Comparison of ENCODE assay signal across 8 cellular contexts in genomic region chr20:34129518-34130162, GRCh38. TPM values are rescaled to one million over a fixed set of nuclear protein-coding genes. Genes with fewer than 3 reads are reported as not detected.
DNase-seq lines count a peak whose midpoint lies in the region; ATAC-seq, FAIRE-seq and TF ChIP-seq lines count a peak whose summit lies in the region.

No MANE protein-coding gene starts in this region.

- TF ChIP-seq POLR2A in HepG2 (IDR thresholded peaks at IDR 0.05; ENCODE audit: insufficient read depth in 1 of 2, low read depth in 2 of 2, low read length in 2 of 2), result no peak

- 3% methylated on average over 10 of the region's 10 CpGs for WGBS in HepG2 (ENCODE audit: low lambda C conversion rate)

- CTCF ChIA-PET in CD4-positive, alpha-beta T cell (lab: Charles Lee), result interaction anchor here (0.5 to 1.5 kb wide), 18 partner anchors 8 to 746 kb away, joined by 3 to 13 read pairs (median 4); partner anchors contain the start of gene EIF2S2
- CTCF ChIA-PET in HepG2 (lab: Yijun Ruan, JAX; ENCODE audit: low intra/inter-chr PET ratio, low total read pairs), result interaction anchor here (0.7 to 2.7 kb wide), 10 partner anchors 14 to 463 kb away, joined by 3 to 12 read pairs (median 4); no protein-coding TSS in a partner anchor

- FAIRE-seq in HepG2 (lab: Jason Lieb, UNC), result peak; percentile 66

- TF ChIP-seq RAD21 in HepG2 (CRISPR knock-in tag; IDR thresholded peaks at IDR 0.05), result peak; percentile 96

- H3K4me2 ChIP-seq in HepG2 (ENCODE audit: low read depth, low read length), result peak overlapping the region; percentile 84

- POLR2A ChIA-PET in CD4-positive, alpha-beta T cell (lab: Charles Lee), result interaction anchor here (0.8 to 1.7 kb wide), 3 partner anchors 14 to 215 kb away, joined by 4 to 10 read pairs (median 4); partner anchors contain the start of gene EIF2S2
- POLR2A ChIA-PET in HepG2 (lab: Yijun Ruan, JAX), result interaction anchor here (1.0 to 1.2 kb wide), 2 partner anchors 17 to 22 kb away, joined by 3 to 5 read pairs; no protein-coding TSS in a partner anchor

- H4K20me1 ChIP-seq in HepG2 (ENCODE audit: insufficient read depth, low read length), result no peaks in the 10 kb centered on the region

- no peak overlapping the region for H3K27ac Mint-ChIP-seq in CD4-positive, alpha-beta T cell

- H3K4me3 ChIP-seq in coronary artery, result peak overlapping the region; percentile 23
- peak overlapping the region in 1 of 3 experiments; percentile 36; a peak in 2 of 6 replicates for H3K4me3 ChIP-seq in HepG2 (replicated peaks in 1 of 3; ENCODE audit: insufficient read depth in 1 of 3, low read depth in 2 of 3, low read length in 3 of 3)

- TF ChIP-seq CTCF in CD4-positive, alpha-beta T cell (IDR thresholded peaks at IDR 0.05), result peak; percentile 93
- TF ChIP-seq CTCF in coronary artery (IDR thresholded peaks at IDR 0.05) (peak; percentile 69), HepG2 (CRISPR knock-in tag; IDR thresholded peaks at IDR 0.05) (peak; percentile 98)

- peak; percentile 96 for ATAC-seq in CD4-positive, alpha-beta T cell (ENCODE audit: poor library complexity)
- ATAC-seq in HG03280 (IDR thresholded peaks at IDR 0.05; ENCODE audit: unreplicated experiment) (peak; percentile 52), HepG2 (peak; percentile 94), HG02938 (IDR thresholded peaks at IDR 0.05; ENCODE audit: unreplicated experiment) (no peak)

- no peaks in the 10 kb centered on the region for H3K27me3 ChIP-seq in CD4-positive, alpha-beta T cell (ENCODE audit: control insufficient read depth, insufficient read depth, low read length)
- no peaks in the 10 kb centered on the region for H3K27me3 ChIP-seq in HepG2 (ENCODE audit: control insufficient read depth in 1 of 2, insufficient read depth in 2 of 2, low read length in 2 of 2)

- intact Hi-C loops in CD4-positive, alpha-beta T cell (cut with DNase I, micrococcal nuclease), result loop anchor here (1.0 to 5.0 kb wide), 10 partner anchors 17 to 672 kb away; partner anchors contain the start of gene EIF2S2 (in 1 of the 2)
- intact Hi-C loops in HepG2 (cut with micrococcal nuclease; ENCODE audit: unreplicated experiment), result loop anchor here (1.0 to 2.0 kb wide), 5 partner anchors 60 to 337 kb away; no protein-coding TSS in a partner anchor

- H3K79me2 ChIP-seq in HepG2 (ENCODE audit: insufficient read depth, low read length), result no peaks in the 10 kb centered on the region

- TF ChIP-seq EP300 in HepG2 (IDR thresholded peaks at IDR 0.05; ENCODE audit: low read depth in 2 of 2, low read length in 2 of 2) (no peak), HepG2 (CRISPR knock-in tag; IDR thresholded peaks at IDR 0.05; ENCODE audit: borderline replicate concordance) (no peak)

- H3K36me3 Mint-ChIP-seq in CD4-positive, alpha-beta T cell (ENCODE audit: low read depth), result no peaks in the 10 kb centered on the region

- no peak overlapping the region for H2AFZ ChIP-seq in HepG2 (ENCODE audit: low read length)

- in situ Hi-C loops in HepG2 (cut with HindIII; ENCODE audit: extremely low pct_ligation_motif_present, low pct_unique_long_range_greater_than_20kb), result no loop called here

- no peaks in the 10 kb centered on the region for H3K9me3 ChIP-seq in CD4-positive, alpha-beta T cell (ENCODE audit: control insufficient read depth, low read length)
- 0 out of 2 replicates have a peak, but pooled peaks cover 8% of the 10 kb centered on the region for H3K9me3 ChIP-seq in HepG2 (ENCODE audit: low read length)

- peaks cover 58% of the 10 kb centered on the region for H3K4me1 ChIP-seq in HepG2 (ENCODE audit: insufficient read depth, low read length)

- BruUV-seq in HepG2 (replicated peaks; lab: Mats Ljungman, UMichigan), result no TSS peak

- no peak overlapping the region for H3K4me3 Mint-ChIP-seq in CD4-positive, alpha-beta T cell

- H3K9ac ChIP-seq in HepG2 (ENCODE audit: insufficient read depth, low read depth, low read length), result 0 out of 2 replicates have a peak overlapping the region, but pooled peaks have one; percentile 2

- no peaks in the 10 kb centered on the region for H3K4me1 Mint-ChIP-seq in CD4-positive, alpha-beta T cell (ENCODE audit: low read depth)

- peak; percentile 8 to 51 (median 36) for DNase-seq in CD4-positive, alpha-beta T cell
- DNase-seq in NCI-H526 (lab: John Stamatoyannopoulos, UW), result peak; percentile 77 to 89
- peak; percentile 10 to 46 for DNase-seq in activated CD4-positive, alpha-beta T cell treated with anti-CD3 and anti-CD28 coated beads for 24 hours (ENCODE audit: low read depth in 2 of 2)
- no peak for DNase-seq in coronary artery (ENCODE audit: low spot score)
- DNase-seq in HepG2 (ENCODE audit: low spot score), result peak; percentile 89
- DNase-seq in stimulated activated CD4-positive, alpha-beta T cell treated with anti-CD3 and anti-CD28 coated beads, TNF-alpha, amount 100 ng/mL, for 48 hours (ENCODE audit: low read depth in 3 of 3), result peak in 2 of 3 donors; percentile 32 to 38

- H3K36me3 ChIP-seq in HepG2 (replicated peaks in 1 of 2; ENCODE audit: control insufficient read depth in 1 of 2, insufficient read depth in 2 of 2, low read length in 2 of 2), result no peaks in the 10 kb centered on the region

- H3K27me3 Mint-ChIP-seq in CD4-positive, alpha-beta T cell, result peaks cover 12% of the 10 kb centered on the region

- H3K9me3 Mint-ChIP-seq in CD4-positive, alpha-beta T cell, result no peaks in the 10 kb centered on the region

- H3K27ac ChIP-seq in CD4-positive, alpha-beta T cell (ENCODE audit: low read depth, low read length), result no peak overlapping the region
- H3K27ac ChIP-seq in coronary artery (no peak overlapping the region), HepG2 (ENCODE audit: extremely low read length, insufficient read depth, low read length) (no peak overlapping the region)

TF ChIP-seq in HepG2, 621 proteins besides CTCF, POLR2A, EP300 and RAD21 (continues in another document):
- TF ChIP-seq ZNF878 (CRISPR knock-in tag; IDR thresholded peaks at IDR 0.05) (no peak), REPIN1 (CRISPR knock-in tag; IDR thresholded peaks at IDR 0.05; ENCODE audit: borderline replicate concordance, low read depth) (peak; percentile 57; the same call in 1 of the 2 replicates), MIXL1 (CRISPR knock-in tag; IDR thresholded peaks at IDR 0.05) (peak; percentile 82; the same call in 1 of the 2 replicates), ARNTL (CRISPR knock-in tag; IDR thresholded peaks at IDR 0.05) (0 out of 2 replicates have a peak, but pooled peaks have one; percentile 21), TIGD3 (CRISPR knock-in tag; IDR thresholded peaks at IDR 0.05; ENCODE audit: borderline replicate concordance) (0 out of 2 replicates have a peak, but pooled peaks have one; percentile 72), YEATS2 (CRISPR knock-in tag; IDR thresholded peaks at IDR 0.05; ENCODE audit: borderline replicate concordance) (peak; percentile 56; the same call in 1 of the 2 replicates), IRF2 (CRISPR knock-in tag; IDR thresholded peaks at IDR 0.05) (peak; percentile 76; the same call in 1 of the 2 replicates), LCORL (IDR thresholded peaks at IDR 0.05) (no peak), LCORL (CRISPR knock-in tag; IDR thresholded peaks at IDR 0.05) (peak; percentile 39; the same call in 1 of the 2 replicates)
- TF ChIP-seq, protein P1, sequence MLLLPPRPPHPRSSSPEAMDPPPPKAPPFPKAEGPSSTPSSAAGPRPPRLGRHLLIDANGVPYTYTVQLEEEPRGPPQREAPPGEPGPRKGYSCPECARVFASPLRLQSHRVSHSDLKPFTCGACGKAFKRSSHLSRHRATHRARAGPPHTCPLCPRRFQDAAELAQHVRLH (CRISPR knock-in tag; IDR thresholded peaks at IDR 0.05; ENCODE audit: borderline replicate concordance, low read depth), result 0 out of 2 replicates have a peak, but pooled peaks have one; percentile 63

RNA-seq across cellular contexts. Expression of gene EIF2S2, which starts 17.6 kb away (rescaled TPM):
- total RNA-seq in CD4-positive, alpha-beta T cell, result 10 to 100 TPM; 21.8 to 23.2 TPM
- total RNA-seq in HepG2 (2016; rRNA removed; fragmentation: Illumina TruSeq; extraction: Trizol), result 213 and 316 TPM in 2 replicates
- total RNA-seq in HepG2 (2016; cell fraction: cytosol; rRNA removed; fragmentation: Illumina TruSeq; extraction: Trizol; ENCODE audit: low read depth), result 51.0 and 51.7 TPM in 2 replicates
- 208 and 329 TPM in 2 replicates for total RNA-seq in HepG2 (2016; cell fraction: insoluble cytoplasmic fraction; rRNA removed; fragmentation: Illumina TruSeq; extraction: Trizol)
- 97.8 and 98.8 TPM in 2 replicates for total RNA-seq in HepG2 (2016; cell fraction: membrane; rRNA removed; fragmentation: Illumina TruSeq; extraction: Trizol)
- total RNA-seq in HepG2 (2016; cell fraction: nucleus; rRNA removed; fragmentation: Illumina TruSeq; extraction: Trizol), result 76.0 and 84.1 TPM in 2 replicates
- 102 and 126 TPM in 2 replicates for polyA plus RNA-seq in HepG2 (2011; rRNA removed)
- polyA plus RNA-seq in HepG2 (2011; cell fraction: cytosol; rRNA removed), result 63.0 and 92.8 TPM in 2 replicates
- polyA plus RNA-seq in HepG2 (2011; cell fraction: nucleus; rRNA removed), result 22.9 and 30.3 TPM in 2 replicates
- polyA plus RNA-seq in HepG2 (2012), result 143 and 178 TPM in 2 replicates
- 36.0 and 36.2 TPM in 2 replicates for polyA plus RNA-seq in HepG2 (2016; cell fraction: cytosol; fragmentation: Illumina TruSeq; extraction: Trizol; ENCODE audit: low read depth)
- polyA plus RNA-seq in HepG2 (2016; cell fraction: insoluble cytoplasmic fraction; fragmentation: Illumina TruSeq; extraction: Trizol; ENCODE audit: low read depth), result 299 and 317 TPM in 2 replicates
- polyA plus RNA-seq in HepG2 (2016; cell fraction: membrane; fragmentation: Illumina TruSeq; extraction: Trizol; ENCODE audit: low read depth), result 66.5 and 67.3 TPM in 2 replicates
- 111 and 114 TPM in 2 replicates for polyA plus RNA-seq in HepG2 (2016; cell fraction: nucleus; fragmentation: Illumina TruSeq; extraction: Trizol; ENCODE audit: insufficient read depth, low read depth)
- 27.1 and 39.1 TPM in 2 replicates for polyA minus RNA-seq in HepG2 (2011; rRNA and poly(A)+ RNA removed; ENCODE audit: low replicate concordance)
- 55.0 and 56.6 TPM in 2 replicates for polyA minus RNA-seq in HepG2 (2011; cell fraction: cytosol; rRNA and poly(A)+ RNA removed)
- polyA minus RNA-seq in HepG2 (2011; cell fraction: nucleus; rRNA and poly(A)+ RNA removed), result 34.4 and 37.0 TPM in 2 replicates
